Comparison of ENCODE assay signal across 9 cellular contexts in the genomic region with DNA sequence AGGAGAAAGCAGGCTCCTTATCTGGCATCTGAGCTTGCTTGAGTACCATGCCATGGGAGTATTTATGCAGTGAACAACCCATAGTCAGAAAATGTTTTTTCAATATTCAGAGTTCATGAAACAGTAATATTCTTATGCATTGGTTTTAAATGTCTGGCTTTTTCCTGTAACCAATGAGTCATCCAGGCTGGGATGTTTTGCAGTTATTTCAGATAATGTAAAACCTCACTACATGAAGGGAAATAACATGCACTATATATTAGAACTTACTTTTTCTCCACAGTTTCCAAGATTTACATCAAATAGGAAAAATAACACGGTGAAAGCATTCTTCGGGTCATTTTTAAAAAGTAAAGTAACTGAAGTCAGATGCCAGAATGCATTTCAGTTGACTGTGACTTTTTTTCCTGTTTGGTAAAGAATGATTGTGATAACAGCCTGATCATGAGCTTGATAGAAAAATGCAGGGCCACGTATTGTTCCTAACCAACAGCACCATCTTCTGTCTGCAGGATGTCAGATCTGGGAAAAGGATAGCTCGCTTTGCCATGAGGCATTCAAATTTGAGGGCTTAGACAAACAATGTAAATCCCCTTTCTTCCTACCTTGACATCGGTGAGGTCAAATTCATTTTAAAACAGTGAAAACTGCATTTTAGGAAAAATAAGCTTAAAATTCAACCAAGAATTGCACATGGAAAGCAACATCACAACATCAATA.
A peak's percentile ranks its signal among the peaks of the same experiment; 100 is the strongest.
DNase-seq lines count a peak whose midpoint lies in the region; ATAC-seq, FAIRE-seq and TF ChIP-seq lines count a peak whose summit lies in the region.
"Had no signal": no experiment of that assay in that cellular context is flagged by ENCODE, and none has a peak within 500 bp of the region (broad histone marks: within the 10 kb centered on the region; RNA-seq: fewer than 3 reads in every experiment).

No MANE protein-coding gene starts in this region.

- peak; percentile 96 for FAIRE-seq in D721Med (lab: Jason Lieb, UNC)

- 43% methylated on average over 5 of the region's 5 CpGs for WGBS in liver

- no peaks in the 10 kb centered on the region for H3K9me3 ChIP-seq in liver (ENCODE audit: control insufficient read depth in 4 of 4, low read length in 3 of 4)

- TF ChIP-seq CTCF in D721Med (IDR thresholded peaks at IDR 0.05; ENCODE audit: insufficient read depth, missing control alignments), result peak; percentile 85
- TF ChIP-seq CTCF in astrocyte of the cerebellum (IDR thresholded peaks at IDR 0.05; ENCODE audit: low read depth, low read length, missing control alignments), result peak; percentile 57
- peak; percentile 6 for TF ChIP-seq CTCF in liver (IDR thresholded peaks at IDR 0.05; ENCODE audit: low read depth, low read length, missing input control)

- DNase-seq in D721Med (ENCODE audit: insufficient read length, low spot score), result no peak
- DNase-seq in Kasumi-1 (lab: John Stamatoyannopoulos, UW), result peak; percentile 33 to 38
- DNase-seq in astrocyte of the cerebellum (ENCODE audit: low read depth), result peak; percentile 45
- DNase-seq in NCI-H187 (lab: John Stamatoyannopoulos, UW), result no peak
- no peak for DNase-seq in activated T-helper 2 cell treated with anti-CD3 and anti-CD28 coated beads, Interferon-gamma antibody, Interleukin-2, Interleukin-4, amounts not matched to agents 10 μg/mL and 5 μg/mL and 100 μg/mL, durations not matched to agents 14 hours and 24 hours and 36 hours (ENCODE audit: low spot score)

- TF ChIP-seq RAD21 in liver (IDR thresholded peaks at IDR 0.05), result peak; percentile 62 to 73

- peaks cover 10% of the 10 kb centered on the region for H3K9me3 Mint-ChIP-seq in activated T-helper 2 cell treated with anti-CD3 and anti-CD28 coated beads, Interferon-gamma antibody, Interleukin-2, Interleukin-4, amounts not matched to agents 10 μg/mL and 5 μg/mL and 100 μg/mL, durations not matched to agents 14 hours and 24 hours and 36 hours
- H3K9me3 Mint-ChIP-seq: T-helper 1 cell treated with Interleukin-12 subunit alpha and Interleukin-12 subunit beta and Interleukin-4 antibody, amounts not matched to agents 30 μg/mL and 1 μg/mL, for 36 hours had no signal

- no peaks in the 10 kb centered on the region for H3K36me3 ChIP-seq in liver (ENCODE audit: control insufficient read depth in 4 of 4, insufficient read depth in 3 of 4, low read depth in 1 of 4, low read length in 3 of 4)

- H3K4me3 Mint-ChIP-seq in activated T-helper 2 cell treated with anti-CD3 and anti-CD28 coated beads, Interferon-gamma antibody, Interleukin-2, Interleukin-4, amounts not matched to agents 10 μg/mL and 5 μg/mL and 100 μg/mL, durations not matched to agents 14 hours and 24 hours and 36 hours (ENCODE audit: low read depth), result no peak overlapping the region
- H3K4me3 Mint-ChIP-seq: T-helper 1 cell treated with Interleukin-12 subunit alpha and Interleukin-12 subunit beta and Interleukin-4 antibody, amounts not matched to agents 30 μg/mL and 1 μg/mL, for 36 hours had no signal

- intact Hi-C loops in activated T-helper 2 cell treated with anti-CD3 and anti-CD28 coated beads, Interferon-gamma antibody, Interleukin-2, Interleukin-4, amounts not matched to agents 10 μg/mL and 5 μg/mL and 100 μg/mL, durations not matched to agents 14 hours and 24 hours and 36 hours (cut with micrococcal nuclease), result no loop called here

- no peak overlapping the region for H3K27ac Mint-ChIP-seq in activated T-helper 2 cell treated with anti-CD3 and anti-CD28 coated beads, Interferon-gamma antibody, Interleukin-2, Interleukin-4, amounts not matched to agents 10 μg/mL and 5 μg/mL and 100 μg/mL, durations not matched to agents 14 hours and 24 hours and 36 hours
- H3K27ac Mint-ChIP-seq: T-helper 1 cell treated with Interleukin-12 subunit alpha and Interleukin-12 subunit beta and Interleukin-4 antibody, amounts not matched to agents 30 μg/mL and 1 μg/mL, for 36 hours had no signal

- H3K27ac ChIP-seq in liver (ENCODE audit: low read depth in 1 of 2, low read length in 2 of 2), result no peak overlapping the region

- no peaks in the 10 kb centered on the region for H3K4me1 ChIP-seq in liver (ENCODE audit: control insufficient read depth in 4 of 4, insufficient read depth in 4 of 4, low read length in 3 of 4)

- no peaks in the 10 kb centered on the region for H3K4me1 Mint-ChIP-seq in activated T-helper 2 cell treated with anti-CD3 and anti-CD28 coated beads, Interferon-gamma antibody, Interleukin-2, Interleukin-4, amounts not matched to agents 10 μg/mL and 5 μg/mL and 100 μg/mL, durations not matched to agents 14 hours and 24 hours and 36 hours (ENCODE audit: low read depth)

- no peaks in the 10 kb centered on the region for H3K36me3 Mint-ChIP-seq in activated T-helper 2 cell treated with anti-CD3 and anti-CD28 coated beads, Interferon-gamma antibody, Interleukin-2, Interleukin-4, amounts not matched to agents 10 μg/mL and 5 μg/mL and 100 μg/mL, durations not matched to agents 14 hours and 24 hours and 36 hours (ENCODE audit: low read depth)

- no peak overlapping the region for H3K4me3 ChIP-seq in astrocyte of the cerebellum (ENCODE audit: low read depth, low read length)
- H3K4me3 ChIP-seq in liver (ENCODE audit: low read depth in 1 of 3, low read length in 3 of 3), result no peak overlapping the region

- in situ Hi-C loops in astrocyte of the cerebellum (cut with HindIII; ENCODE audit: low sequenced_read_pairs), result no loop called here

- H3K9ac ChIP-seq in liver (ENCODE audit: low read depth in 1 of 2, low read length in 2 of 2), result no peak overlapping the region

- no peaks in the 10 kb centered on the region for H3K27me3 ChIP-seq in liver (ENCODE audit: control insufficient read depth in 4 of 4, insufficient read depth in 4 of 4, low read length in 3 of 4)

- no peaks in the 10 kb centered on the region for H3K27me3 Mint-ChIP-seq in activated T-helper 2 cell treated with anti-CD3 and anti-CD28 coated beads, Interferon-gamma antibody, Interleukin-2, Interleukin-4, amounts not matched to agents 10 μg/mL and 5 μg/mL and 100 μg/mL, durations not matched to agents 14 hours and 24 hours and 36 hours (ENCODE audit: low read depth)

- no peak for ATAC-seq in GM18519 (IDR thresholded peaks at IDR 0.05; ENCODE audit: low FRiP score, unreplicated experiment)
- no peak for ATAC-seq in HG03457 (IDR thresholded peaks at IDR 0.05; ENCODE audit: unreplicated experiment)

TF ChIP-seq in liver, 16 proteins besides CTCF, POLR2A, EP300 and RAD21:
- TF ChIP-seq, protein P1, sequence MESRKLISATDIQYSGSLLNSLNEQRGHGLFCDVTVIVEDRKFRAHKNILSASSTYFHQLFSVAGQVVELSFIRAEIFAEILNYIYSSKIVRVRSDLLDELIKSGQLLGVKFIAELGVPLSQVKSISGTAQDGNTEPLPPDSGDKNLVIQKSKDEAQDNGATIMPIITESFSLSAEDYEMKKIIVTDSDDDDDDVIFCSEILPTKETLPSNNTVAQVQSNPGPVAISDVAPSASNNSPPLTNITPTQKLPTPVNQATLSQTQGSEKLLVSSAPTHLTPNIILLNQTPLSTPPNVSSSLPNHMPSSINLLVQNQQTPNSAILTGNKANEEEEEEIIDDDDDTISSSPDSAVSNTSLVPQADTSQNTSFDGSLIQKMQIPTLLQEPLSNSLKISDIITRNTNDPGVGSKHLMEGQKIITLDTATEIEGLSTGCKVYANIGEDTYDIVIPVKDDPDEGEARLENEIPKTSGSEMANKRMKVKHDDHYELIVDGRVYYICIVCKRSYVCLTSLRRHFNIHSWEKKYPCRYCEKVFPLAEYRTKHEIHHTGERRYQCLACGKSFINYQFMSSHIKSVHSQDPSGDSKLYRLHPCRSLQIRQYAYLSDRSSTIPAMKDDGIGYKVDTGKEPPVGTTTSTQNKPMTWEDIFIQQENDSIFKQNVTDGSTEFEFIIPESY (IDR thresholded peaks at IDR 0.05), result no peak
- no peak for TF ChIP-seq FOXA1 (IDR thresholded peaks at IDR 0.05)
- TF ChIP-seq TAF1 (conservative IDR thresholded peaks at IDR 0.05), result no peak
- no peak for TF ChIP-seq RXRA (IDR thresholded peaks at IDR 0.05)
- no peak for TF ChIP-seq JUND (IDR thresholded peaks at IDR 0.05)
- TF ChIP-seq EGR1 (IDR thresholded peaks at IDR 0.05; ENCODE audit: low read depth in 2 of 2), result no peak
- no peak for TF ChIP-seq HNF4G (IDR thresholded peaks at IDR 0.05)
- TF ChIP-seq, protein P2, sequence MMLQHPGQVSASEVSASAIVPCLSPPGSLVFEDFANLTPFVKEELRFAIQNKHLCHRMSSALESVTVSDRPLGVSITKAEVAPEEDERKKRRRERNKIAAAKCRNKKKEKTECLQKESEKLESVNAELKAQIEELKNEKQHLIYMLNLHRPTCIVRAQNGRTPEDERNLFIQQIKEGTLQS (IDR thresholded peaks at IDR 0.05), result no peak
- TF ChIP-seq GABPA (IDR thresholded peaks at IDR 0.05 in 1 of 2, conservative IDR thresholded peaks at IDR 0.05 in 1 of 2), result no peak
- TF ChIP-seq YY1 (IDR thresholded peaks at IDR 0.05), result no peak
- TF ChIP-seq HNF4A (conservative IDR thresholded peaks at IDR 0.05), result no peak
- TF ChIP-seq, protein P3, sequence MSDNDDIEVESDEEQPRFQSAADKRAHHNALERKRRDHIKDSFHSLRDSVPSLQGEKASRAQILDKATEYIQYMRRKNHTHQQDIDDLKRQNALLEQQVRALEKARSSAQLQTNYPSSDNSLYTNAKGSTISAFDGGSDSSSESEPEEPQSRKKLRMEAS (IDR thresholded peaks at IDR 0.05), result no peak
- TF ChIP-seq NR2F2 (IDR thresholded peaks at IDR 0.05), result no peak

Comparison
In these comparisons a context has a peak if more than half of its experiments do, and no peak if none do; other contexts are left out.
1. DNase-seq: peak in Kasumi-1 (2 of 2) and astrocyte of the cerebellum (single experiment); none in D721Med (single experiment), NCI-H187 (0 of 2) and activated T-helper 2 cell treated with anti-CD3 and anti-CD28 coated beads, Interferon-gamma antibody, Interleukin-2, Interleukin-4, amounts not matched to agents 10 μg/mL and 5 μg/mL and 100 μg/mL, durations not matched to agents 14 hours and 24 hours and 36 hours (single experiment).
2. CTCF ChIP-seq: peak in every context shown above with its lines; median percentile 85 in D721Med; 57 in astrocyte of the cerebellum; 6 in liver.